8 cellular contexts compared by ENCODE assay signal in the genomic region with DNA sequence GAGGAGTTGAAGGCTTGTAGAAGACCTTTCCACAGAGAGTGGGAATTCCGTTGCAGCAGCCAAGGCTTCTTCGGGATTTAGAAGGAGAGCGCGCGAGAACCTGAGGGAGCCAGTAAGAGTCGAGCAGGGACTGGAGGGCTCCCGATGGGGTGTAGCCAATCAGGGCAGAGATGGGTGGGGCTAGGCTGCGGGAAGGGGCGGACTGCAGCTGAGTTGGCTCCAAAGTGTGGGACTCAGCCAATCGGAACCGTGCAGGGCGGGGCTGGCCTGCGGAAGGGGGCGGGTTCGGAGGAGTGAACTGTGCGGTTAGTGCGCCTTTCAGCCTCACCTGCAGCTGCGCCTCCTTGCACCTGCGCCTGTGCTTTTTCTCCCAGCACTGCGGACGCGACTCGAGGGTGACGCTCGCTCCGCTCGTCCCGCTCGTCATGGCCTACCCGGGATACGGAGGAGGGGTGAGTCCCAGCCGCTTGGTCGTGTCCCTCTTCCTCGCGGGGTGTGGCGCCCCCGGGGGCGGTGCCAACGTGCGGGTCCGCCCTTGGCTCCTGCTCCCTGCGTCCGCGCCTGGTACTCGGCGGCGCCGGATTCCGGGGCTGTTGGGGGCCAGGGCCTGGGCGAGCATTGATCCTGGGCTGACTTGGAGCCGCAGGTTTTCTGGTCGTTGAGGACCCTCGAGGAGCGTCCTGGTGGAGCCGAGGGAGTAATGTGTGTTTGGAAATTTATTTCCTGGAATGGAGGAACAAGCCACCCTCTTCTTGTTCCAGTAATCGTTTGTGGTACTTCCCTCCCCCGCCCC. TPM values are rescaled to one million over a fixed set of nuclear protein-coding genes. Genes with fewer than 3 reads are reported as not detected.
DNase-seq lines count a peak whose midpoint lies in the region; ATAC-seq and TF ChIP-seq lines count a peak whose summit lies in the region.

TSS of gene GCA (plus strand) at position 309 of the 793 bp plus-strand sequence. CDS start at position 426, 117 bp downstream.

- H3K36me3 ChIP-seq in kidney epithelial cell (ENCODE audit: control insufficient read depth, insufficient read depth, low read length): no peaks in the 10 kb centered on the region

- H3K27me3 ChIP-seq in kidney epithelial cell (ENCODE audit: control insufficient read depth, insufficient read depth, low read length): no peaks in the 10 kb centered on the region

- DNase-seq in AG09319 (ENCODE audit: extremely low read depth, low read depth) (peak; percentile 61), NCI-H510A treated with DMSO at 0.1 percent for 48 hours (lab: John Stamatoyannopoulos, UW) (peak; percentile 71), kidney epithelial cell (ENCODE audit: low read depth) (peak; percentile 93)
- peak; percentile 99 for DNase-seq in activated CD4-positive, alpha-beta T cell treated with anti-CD3 and anti-CD28 coated beads for 48 hours
- peak; percentile 99 for DNase-seq in stimulated activated CD4-positive, alpha-beta T cell treated with anti-CD3 and anti-CD28 coated beads, Interleukin-15, amount 100 ng/mL, for 24 hours

- H3K27ac ChIP-seq in cingulate gyrus (ENCODE audit: low read depth, low read length): peak within 1 kb of the TSS; percentile 95

- peak; percentile 99 for ATAC-seq in GM19035 (IDR thresholded peaks at IDR 0.05; ENCODE audit: unreplicated experiment)
- peak; percentile 98 for ATAC-seq in HG03342 (IDR thresholded peaks at IDR 0.05; ENCODE audit: unreplicated experiment)

- peak within 1 kb of the TSS; percentile 87 for H3K4me3 ChIP-seq in kidney epithelial cell (ENCODE audit: low read depth, low read length)

- TF ChIP-seq CTCF in AG09319 (IDR thresholded peaks at IDR 0.05; ENCODE audit: low read depth, low read length) (no peak), kidney epithelial cell (IDR thresholded peaks at IDR 0.05; ENCODE audit: insufficient read depth, low read length, poor library complexity, severe bottlenecking) (no peak)

RNA-seq across cellular contexts. Expression of gene GCA, which starts in this region (rescaled TPM):
- total RNA-seq in kidney epithelial cell: 14.4 and 33.3 TPM in 2 replicates

Comparison
In these comparisons a context has a peak if more than half of its experiments do, and no peak if none do; other contexts are left out.
1. Peak in every context shown above with its lines: DNase-seq, ATAC-seq, H3K4me3 ChIP-seq and H3K27ac ChIP-seq.